Comparison of ENCODE assay signal across 6 cellular contexts in genomic region chrX:156030474-156030873, GRCh38. TPM values are rescaled to one million over a fixed set of nuclear protein-coding genes. Genes with fewer than 3 reads are reported as not detected.
"Had no signal": no experiment of that assay in that cellular context is flagged by ENCODE, and none has a peak within 500 bp of the region (broad histone marks: within the 10 kb centered on the region; RNA-seq: fewer than 3 reads in every experiment).

No MANE protein-coding gene starts in this region.

RNA-seq across cellular contexts. Expression of gene IL9R, which starts 33.0 kb away (rescaled TPM):
- total RNA-seq: ascending aorta, cardiac muscle cell, fibroblast of lung, fibroblast of villous mesenchyme, hepatocyte, sciatic nerve had no signal
- polyA plus RNA-seq: cardiac muscle cell, fibroblast of lung, hepatocyte had no signal
